In the genomic region with DNA sequence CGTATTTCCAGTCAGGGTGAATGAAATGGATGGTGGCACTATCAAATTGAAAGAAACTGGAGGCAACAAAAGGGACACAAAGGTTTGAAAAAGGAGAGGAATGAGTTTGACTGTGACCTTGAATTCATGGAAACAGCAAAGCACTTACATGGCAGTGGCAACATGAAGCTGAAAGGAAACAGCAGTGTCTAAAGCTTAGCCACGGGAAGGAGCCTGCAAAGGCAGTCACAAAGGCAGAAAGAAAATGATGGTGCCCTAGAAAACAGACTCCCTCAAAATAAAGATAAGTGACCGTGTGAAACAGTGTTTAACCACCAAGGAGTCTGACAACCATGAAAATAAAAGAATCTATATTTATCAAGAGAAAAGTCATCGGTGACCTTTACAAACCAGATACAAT, we compare ENCODE assay signal across 1 cellular context.
A peak's percentile ranks its signal among the peaks of the same experiment; 100 is the strongest.
TF ChIP-seq lines count a peak whose summit lies in the region.

No MANE protein-coding gene starts in this region.

TF ChIP-seq in HepG2, 621 proteins besides CTCF, POLR2A, EP300 and RAD21:
- TF ChIP-seq ZNF543 (CRISPR knock-in tag; IDR thresholded peaks at IDR 0.05) (no peak), RBM22 (optimal IDR thresholded peaks at IDR 0.05; ENCODE audit: low read length) (peak; percentile 87)
